8 cellular contexts compared by ENCODE assay signal in genomic region chr16:50683689-50684374, GRCh38. TPM values are rescaled to one million over a fixed set of nuclear protein-coding genes. Genes with fewer than 3 reads are reported as not detected.
A peak's percentile ranks its signal among the peaks of the same experiment; 100 is the strongest.
DNase-seq lines count a peak whose midpoint lies in the region; ATAC-seq and TF ChIP-seq lines count a peak whose summit lies in the region.
"Had no signal": no experiment of that assay in that cellular context is flagged by ENCODE, and none has a peak within 500 bp of the region (broad histone marks: within the 10 kb centered on the region; RNA-seq: fewer than 3 reads in every experiment).

No MANE protein-coding gene starts in this region.

- H3K79me2 ChIP-seq in OCI-LY7 (ENCODE audit: insufficient read depth, low read depth, low read length) = no peaks in the 10 kb centered on the region

- CTCF ChIA-PET in OCI-LY7 (lab: Charles Lee; ENCODE audit: unreplicated experiment) = no interaction called here

- H3K36me3 ChIP-seq in OCI-LY7 (ENCODE audit: insufficient read depth, low read length) (no peaks in the 10 kb centered on the region), duodenal mucosa (ENCODE audit: control insufficient read depth in 1 of 2, insufficient read depth in 2 of 2, low read length in 2 of 2) (no peaks in the 10 kb centered on the region)
- H3K36me3 ChIP-seq: SJSA1 had no signal

- DNase-seq in OCI-LY7 (ENCODE audit: low spot score) (peak; percentile 34), NCI-H1092 (lab: John Stamatoyannopoulos, UW) (no peak), putamen (ENCODE audit: low spot score) (no peak), NCI-H2029 treated with DMSO at 0.1 percent for 48 hours (lab: John Stamatoyannopoulos, UW) (no peak)

- H3K4me1 ChIP-seq in OCI-LY7 (ENCODE audit: insufficient read depth, low read length, poor library complexity, severe bottlenecking) (peaks cover 19% of the 10 kb centered on the region), duodenal mucosa (ENCODE audit: control insufficient read depth in 1 of 2, insufficient read depth in 2 of 2, low read length in 2 of 2) (peaks cover 28 to 33% of the 10 kb centered on the region in 2 donors)
- H3K4me1 ChIP-seq: SJSA1 had no signal

- H3K4me2 ChIP-seq in OCI-LY7 (ENCODE audit: low read length) = peak overlapping the region; percentile 3; the same call in 1 of the 2 replicates

- H3K27me3 ChIP-seq in duodenal mucosa (ENCODE audit: control insufficient read depth in 1 of 2, insufficient read depth in 2 of 2, low read length in 2 of 2) = no peaks in the 10 kb centered on the region
- H3K27me3 ChIP-seq: SJSA1 had no signal

- H3K4me3 ChIP-seq in OCI-LY7 (ENCODE audit: low read depth, low read length, poor library complexity, severe bottlenecking) (no peak overlapping the region), duodenal mucosa (ENCODE audit: low read depth in 1 of 2, low read length in 2 of 2) (no peak overlapping the region)
- H3K4me3 ChIP-seq: SJSA1 had no signal

- POLR2A ChIA-PET in OCI-LY7 (lab: Charles Lee) = no interaction called here

- no peak for TF ChIP-seq CTCF in OCI-LY7 (conservative IDR thresholded peaks at IDR 0.05; ENCODE audit: low read length)

- H3K9me3 ChIP-seq in OCI-LY7 (ENCODE audit: low read length) (no peaks in the 10 kb centered on the region), duodenal mucosa (ENCODE audit: control insufficient read depth in 1 of 2, low read length in 2 of 2) (no peaks in the 10 kb centered on the region)
- H3K9me3 ChIP-seq: SJSA1 had no signal

- H3K27ac ChIP-seq in OCI-LY7 (ENCODE audit: low read depth, low read length, poor library complexity, severe bottlenecking) = no peak overlapping the region
- H3K27ac ChIP-seq in duodenal mucosa (ENCODE audit: low read depth, low read length) = peak overlapping the region; percentile 0
- H3K27ac ChIP-seq: SJSA1 had no signal

- no peak overlapping the region for H3K9ac ChIP-seq in duodenal mucosa (ENCODE audit: low read depth in 1 of 2, low read length in 2 of 2)

- H2AFZ ChIP-seq in OCI-LY7 (ENCODE audit: low read length) = no peak overlapping the region

- no peaks in the 10 kb centered on the region for H4K20me1 ChIP-seq in OCI-LY7 (ENCODE audit: insufficient read depth, low read length)

- intact Hi-C loops in OCI-LY7 (cut with micrococcal nuclease; ENCODE audit: unreplicated experiment) = no loop called here

- no peaks in the 10 kb centered on the region for H3K9me2 ChIP-seq in OCI-LY7 (ENCODE audit: insufficient read depth, low read length)

- ATAC-seq in GM19023 (IDR thresholded peaks at IDR 0.05; ENCODE audit: unreplicated experiment) (peak; percentile 61), HG02798 (IDR thresholded peaks at IDR 0.05; ENCODE audit: poor library complexity, unreplicated experiment) (peak; percentile 72)

- no TSS peak for BruUV-seq in OCI-LY7 (replicated peaks; lab: Mats Ljungman, UMichigan)

RNA-seq across cellular contexts. Expression of gene SNX20, which starts 2.7 kb away (rescaled TPM):
- total RNA-seq in OCI-LY7 (2014; rRNA removed; shearing (Covaris generic)) = 2.3 and 5.8 TPM in 2 replicates
- 1.3 and 1.5 TPM in 2 replicates for total RNA-seq in OCI-LY7 (2022)
- total RNA-seq: SJSA1 had no signal

RNA-seq across cellular contexts. Expression of gene NOD2, which starts 9.6 kb away (rescaled TPM):
- not detected in 2 replicates for total RNA-seq in OCI-LY7 (2014; rRNA removed; shearing (Covaris generic))
- not detected in 2 replicates for total RNA-seq in OCI-LY7 (2022)

RNA-seq across cellular contexts. Expression of gene CYLD, which starts 58.1 kb away (rescaled TPM):
- total RNA-seq in OCI-LY7 (2014; rRNA removed; shearing (Covaris generic)) = 7.4 and 14.0 TPM in 2 replicates
- total RNA-seq in OCI-LY7 (2022) = 14.9 and 21.1 TPM in 2 replicates
